In the genomic region with DNA sequence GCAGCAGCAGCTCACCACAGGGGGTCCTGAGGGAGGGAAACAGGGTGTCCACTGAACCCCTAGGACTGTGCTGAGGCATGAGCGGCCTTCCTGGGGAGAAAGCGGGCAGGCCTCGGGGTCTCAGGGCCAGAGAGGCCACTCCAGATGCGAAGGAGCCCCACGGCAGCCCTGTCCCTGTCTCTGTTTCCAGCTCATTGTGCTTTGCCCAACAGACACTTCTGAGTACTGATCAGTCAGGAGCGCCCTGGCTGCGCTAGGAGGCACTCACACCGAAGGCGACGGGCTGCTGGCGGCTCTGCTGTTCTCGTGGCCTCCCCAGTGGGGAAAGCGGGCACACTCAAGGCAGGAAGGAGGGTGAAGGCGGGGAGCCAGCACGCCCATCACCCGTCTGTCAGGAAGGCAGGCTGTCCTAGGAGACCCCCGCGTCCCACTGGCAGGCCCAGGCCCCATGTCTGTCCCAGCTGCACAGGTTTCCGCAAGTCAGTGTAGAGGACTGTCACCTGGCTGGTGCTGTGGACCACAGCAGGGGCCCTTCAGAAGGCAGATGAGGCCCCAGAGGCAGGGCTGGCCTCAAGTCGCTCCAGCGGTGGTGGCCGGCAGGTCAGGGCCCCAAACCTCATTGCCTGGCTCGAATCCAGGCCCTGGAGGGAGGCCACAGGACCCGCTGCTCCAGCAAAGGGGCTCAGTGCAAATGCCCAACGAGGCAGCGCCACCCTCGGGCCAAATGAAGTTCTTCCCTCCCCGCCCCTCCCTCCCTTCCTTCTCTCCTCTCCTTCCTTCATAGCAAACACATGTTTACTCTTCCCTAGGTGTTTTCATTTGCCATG, we compare ENCODE assay signal across 8 cellular contexts. TPM values are rescaled to one million over a fixed set of nuclear protein-coding genes. Genes with fewer than 3 reads are reported as not detected.
A peak's percentile ranks its signal among the peaks of the same experiment; 100 is the strongest.
DNase-seq lines count a peak whose midpoint lies in the region; ATAC-seq and TF ChIP-seq lines count a peak whose summit lies in the region.

No MANE protein-coding gene starts in this region.

- H3K4me3 Mint-ChIP-seq in endothelial cell (ENCODE audit: unreplicated experiment), result no peak overlapping the region

- TF ChIP-seq POLR2A in suprapubic skin (IDR thresholded peaks at IDR 0.05), result no peak

- H3K9me3 ChIP-seq in BE2C (no peaks in the 10 kb centered on the region; the same call in 1 of the 2 replicates), suprapubic skin (no peaks in the 10 kb centered on the region)

- no peaks in the 10 kb centered on the region for H3K27me3 ChIP-seq in BE2C
- peaks cover 4% of the 10 kb centered on the region for H3K27me3 ChIP-seq in suprapubic skin

- peak; percentile 51 for TF ChIP-seq RAD21 in Ishikawa (IDR thresholded peaks at IDR 0.05; ENCODE audit: low read depth)

- TF ChIP-seq CTCF in BE2C (IDR thresholded peaks at IDR 0.05; ENCODE audit: low read depth, low read length) (peak; percentile 35; the same call in 1 of the 2 replicates), suprapubic skin (IDR thresholded peaks at IDR 0.05) (peak in 1 of 2 donors; percentile 16), endothelial cell (IDR thresholded peaks at IDR 0.05; ENCODE audit: unreplicated experiment) (no peak)

- TF ChIP-seq EP300 in Ishikawa (IDR thresholded peaks at IDR 0.05; ENCODE audit: borderline replicate concordance) (no peak), suprapubic skin (IDR thresholded peaks at IDR 0.05) (no peak)

- H3K36me3 Mint-ChIP-seq in endothelial cell (ENCODE audit: low read depth, unreplicated experiment), result no peaks in the 10 kb centered on the region

- H3K4me1 ChIP-seq in BE2C, result peaks cover 7% of the 10 kb centered on the region
- no peaks in the 10 kb centered on the region for H3K4me1 ChIP-seq in suprapubic skin

- H3K27ac Mint-ChIP-seq in endothelial cell (ENCODE audit: unreplicated experiment), result no peak overlapping the region

- H3K27ac ChIP-seq in suprapubic skin, result no peak overlapping the region

- no peaks in the 10 kb centered on the region for H3K9me3 Mint-ChIP-seq in endothelial cell (ENCODE audit: unreplicated experiment)

- H3K4me3 ChIP-seq in BE2C (ENCODE audit: low read depth, low read length) (no peak overlapping the region), suprapubic skin (no peak overlapping the region)

- no peaks in the 10 kb centered on the region for H3K4me1 Mint-ChIP-seq in endothelial cell (ENCODE audit: unreplicated experiment)

- 61% methylated on average over 9 of the region's 28 CpGs for WGBS in suprapubic skin

- peaks cover 5% of the 10 kb centered on the region for H3K27me3 Mint-ChIP-seq in endothelial cell (ENCODE audit: unreplicated experiment)

- DNase-seq in BE2C, result peak; percentile 60
- DNase-seq in cerebellar cortex (ENCODE audit: low spot score), result peak; percentile 41
- peak; percentile 58 to 67 for DNase-seq in suprapubic skin (ENCODE audit: low spot score in 2 of 2)
- DNase-seq in endothelial cell (ENCODE audit: low spot score), result no peak
- no peak for DNase-seq in NCI-H2081 (lab: John Stamatoyannopoulos, UW)
- no peak for DNase-seq in NCI-H2171 (lab: John Stamatoyannopoulos, UW)

- peak; percentile 18 for ATAC-seq in GM18861 (IDR thresholded peaks at IDR 0.05; ENCODE audit: unreplicated experiment)

- H3K36me3 ChIP-seq in BE2C, result no peaks in the 10 kb centered on the region
- no peaks in the 10 kb centered on the region for H3K36me3 ChIP-seq in suprapubic skin

TF ChIP-seq in Ishikawa, 13 proteins besides CTCF, POLR2A, EP300 and RAD21:
- no peak for TF ChIP-seq EGR1 (IDR thresholded peaks at IDR 0.05)
- TF ChIP-seq TEAD4 (IDR thresholded peaks at IDR 0.05), result no peak

RNA-seq across cellular contexts. Expression of a gene that starts 6.8 kb away (rescaled TPM):
- polyA plus RNA-seq in BE2C (2012; ENCODE audit: insufficient read depth, insufficient read length, low read depth), result 0.65 TPM
- total RNA-seq in suprapubic skin, result under 1 TPM in 2 of 4 donors, not detected in 2; 0.25 to 0.56 TPM
- total RNA-seq in endothelial cell (ENCODE audit: unreplicated experiment), result 0.82 TPM

RNA-seq across cellular contexts. Expression of a gene that starts 31.6 kb away (rescaled TPM):
- polyA plus RNA-seq in BE2C (2012; ENCODE audit: insufficient read depth, insufficient read length, low read depth), result 1.8 TPM
- total RNA-seq in suprapubic skin (under 1 TPM in 2 of 4 donors, not detected in 2; 0.13 to 0.23 TPM), endothelial cell (ENCODE audit: unreplicated experiment) (not detected)

RNA-seq across cellular contexts. Expression of a gene that starts 46.1 kb away (rescaled TPM):
- polyA plus RNA-seq in BE2C (2012; ENCODE audit: insufficient read depth, insufficient read length, low read depth), result 63.6 TPM
- total RNA-seq in suprapubic skin, result 10 to 100 TPM in 2 of 4 donors, 1 to 10 TPM in 2; 5.5 to 14.5 (median 9.6) TPM
- 17.7 TPM for total RNA-seq in endothelial cell (ENCODE audit: unreplicated experiment)

RNA-seq across cellular contexts. Expression of a gene that starts 51.9 kb away (rescaled TPM):
- polyA plus RNA-seq in BE2C (2012; ENCODE audit: insufficient read depth, insufficient read length, low read depth), result 0.43 TPM
- not detected for total RNA-seq in suprapubic skin
- 0.41 TPM for total RNA-seq in endothelial cell (ENCODE audit: unreplicated experiment)

Comparison
In these comparisons a context has a peak if more than half of its experiments do, and no peak if none do; other contexts are left out.
1. DNase-seq: peak in BE2C (single experiment), cerebellar cortex (single experiment) and suprapubic skin (2 of 2); none in endothelial cell (single experiment), NCI-H2081 (0 of 2) and NCI-H2171 (single experiment).